In the genomic region with DNA sequence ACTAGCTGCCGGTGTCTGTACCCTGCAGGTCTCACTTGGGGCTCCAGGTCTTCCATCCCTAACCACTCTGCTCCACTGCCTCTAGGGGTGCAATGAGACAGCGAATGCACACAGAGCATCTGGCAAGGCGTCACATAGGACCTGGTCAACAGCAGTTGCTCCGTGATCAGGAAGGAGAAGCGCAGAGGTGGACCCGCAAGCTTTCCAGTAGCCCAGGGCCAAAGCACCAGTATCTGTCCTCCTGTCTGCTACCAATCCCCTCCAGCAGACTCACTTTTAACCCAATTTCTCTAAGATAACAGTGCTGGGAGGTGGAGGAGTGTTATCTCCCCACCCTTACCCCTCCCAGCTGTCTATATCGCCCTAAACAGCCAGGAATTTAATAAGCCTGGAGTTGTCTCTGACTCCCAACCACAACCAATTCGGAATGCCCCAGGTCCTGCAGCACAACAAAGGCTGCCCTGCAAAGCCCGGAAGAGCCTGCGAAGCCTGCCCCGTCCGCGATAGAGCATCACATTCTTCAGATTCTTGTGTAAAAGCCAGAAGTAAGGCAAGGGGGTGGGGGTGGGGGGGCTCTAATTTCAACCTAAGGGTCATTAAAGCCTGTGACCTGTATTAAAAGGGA, we compare ENCODE assay signal across 8 cellular contexts. TPM values are rescaled to one million over a fixed set of nuclear protein-coding genes. Genes with fewer than 3 reads are reported as not detected.
DNase-seq lines count a peak whose midpoint lies in the region; ATAC-seq and TF ChIP-seq lines count a peak whose summit lies in the region.

No MANE protein-coding gene starts in this region.

- 0 out of 2 replicates have a peak, but pooled peaks cover 5% of the 10 kb centered on the region for H3K36me3 ChIP-seq in GM23338 (ENCODE audit: insufficient read depth)

- no peak overlapping the region for H2AFZ ChIP-seq in GM23338

- peak; percentile 98 for DNase-seq in GM23338 (ENCODE audit: low spot score)
- no peak for DNase-seq in T-helper 2 cell treated with Interferon-gamma antibody and Interleukin-4, amounts not matched to agents 5 μg/mL and 100 μg/mL, for 36 hours (ENCODE audit: low spot score)
- DNase-seq in epithelial cell of proximal tubule (ENCODE audit: low read depth) = no peak
- DNase-seq in naive thymus-derived CD8-positive, alpha-beta T cell = no peak
- no peak for DNase-seq in NCI-H748 (lab: John Stamatoyannopoulos, UW; ENCODE audit: unreplicated experiment)
- no peak for DNase-seq in DMS79 (lab: John Stamatoyannopoulos, UW)
- no peak for DNase-seq in activated gamma-delta T cell treated with Interleukin-2 at 50 U/mL for 16 hours

- H3K4me1 ChIP-seq in GM23338 (ENCODE audit: insufficient read depth) = peaks cover 95% of the 10 kb centered on the region

- H3K27ac Mint-ChIP-seq in GM23338 = peak overlapping the region; percentile 99
- peak overlapping the region; percentile 94 for H3K27ac Mint-ChIP-seq in T-helper 2 cell treated with Interferon-gamma antibody and Interleukin-4, amounts not matched to agents 5 μg/mL and 100 μg/mL, for 36 hours
- peak overlapping the region; percentile 90 to 99 (median 96) for H3K27ac Mint-ChIP-seq in naive thymus-derived CD8-positive, alpha-beta T cell

- no peaks in the 10 kb centered on the region for H3K27me3 ChIP-seq in GM23338 (ENCODE audit: insufficient read depth)

- POLR2A ChIA-PET in naive thymus-derived CD8-positive, alpha-beta T cell (lab: Charles Lee) = interaction anchor here (0.7 to 51.6 kb wide), 5 partner anchors 1 to 94 kb away, joined by 3 to 2215 read pairs (median 4); a partner anchor contains a TSS

- ATAC-seq in GM23338 (peak; percentile 81), GM19467 (IDR thresholded peaks at IDR 0.05; ENCODE audit: unreplicated experiment) (no peak)
- ATAC-seq in naive thymus-derived CD8-positive, alpha-beta T cell = no peak

- H3K4me3 ChIP-seq in GM23338 = peak overlapping the region; percentile 37; the same call in 1 of the 2 replicates
- H3K4me3 ChIP-seq in epithelial cell of proximal tubule (ENCODE audit: low read depth, low read length) = no peak overlapping the region

- peaks cover 34% of the 10 kb centered on the region; the same call in 1 of the 2 replicates for H4K20me1 ChIP-seq in GM23338 (replicated peaks; ENCODE audit: insufficient read depth)

- H3K27ac ChIP-seq in GM23338 (ENCODE audit: low read depth) = peak overlapping the region; percentile 99

- H3K9me3 Mint-ChIP-seq in GM23338 = no peaks in the 10 kb centered on the region
- no peaks in the 10 kb centered on the region for H3K9me3 Mint-ChIP-seq in T-helper 2 cell treated with Interferon-gamma antibody and Interleukin-4, amounts not matched to agents 5 μg/mL and 100 μg/mL, for 36 hours
- no peaks in the 10 kb centered on the region for H3K9me3 Mint-ChIP-seq in naive thymus-derived CD8-positive, alpha-beta T cell

- TF ChIP-seq CTCF in GM23338 (conservative IDR thresholded peaks at IDR 0.05; ENCODE audit: low read depth in 2 of 2) = 0 out of 4 replicates have a peak, but pooled peaks of 1 of the 2 experiments have one; percentile 22
- peak; percentile 27 for TF ChIP-seq CTCF in epithelial cell of proximal tubule (conservative IDR thresholded peaks at IDR 0.05; ENCODE audit: low read depth, low read length)

- peaks cover 89% of the 10 kb centered on the region for H3K4me1 Mint-ChIP-seq in GM23338
- H3K4me1 Mint-ChIP-seq in T-helper 2 cell treated with Interferon-gamma antibody and Interleukin-4, amounts not matched to agents 5 μg/mL and 100 μg/mL, for 36 hours (ENCODE audit: low read depth) = peaks cover 87% of the 10 kb centered on the region
- peaks cover 62 to 99% (median 97%) of the 10 kb centered on the region in 4 donors for H3K4me1 Mint-ChIP-seq in naive thymus-derived CD8-positive, alpha-beta T cell

- H3K9me2 ChIP-seq in GM23338 (ENCODE audit: insufficient read depth) = no peaks in the 10 kb centered on the region

- H3K27me3 Mint-ChIP-seq in GM23338 (ENCODE audit: insufficient read depth, low read depth, poor library complexity) = peaks cover 18% of the 10 kb centered on the region
- H3K27me3 Mint-ChIP-seq in T-helper 2 cell treated with Interferon-gamma antibody and Interleukin-4, amounts not matched to agents 5 μg/mL and 100 μg/mL, for 36 hours (ENCODE audit: low read depth) = no peaks in the 10 kb centered on the region
- no peaks in the 10 kb centered on the region for H3K27me3 Mint-ChIP-seq in naive thymus-derived CD8-positive, alpha-beta T cell

- peaks cover 17% of the 10 kb centered on the region for H3K36me3 Mint-ChIP-seq in GM23338 (ENCODE audit: low read depth)
- peaks cover 61% of the 10 kb centered on the region for H3K36me3 Mint-ChIP-seq in T-helper 2 cell treated with Interferon-gamma antibody and Interleukin-4, amounts not matched to agents 5 μg/mL and 100 μg/mL, for 36 hours (ENCODE audit: low read depth)
- H3K36me3 Mint-ChIP-seq in naive thymus-derived CD8-positive, alpha-beta T cell = peaks cover 0 to 37% (median 4%) of the 10 kb centered on the region in 3 donors

- H3K4me2 ChIP-seq in GM23338 = peak overlapping the region; percentile 68

- H3K79me2 ChIP-seq in GM23338 (replicated peaks; ENCODE audit: insufficient read depth) = peaks cover 95% of the 10 kb centered on the region

- H3K4me3 Mint-ChIP-seq in GM23338 = peak overlapping the region; percentile 58
- H3K4me3 Mint-ChIP-seq in T-helper 2 cell treated with Interferon-gamma antibody and Interleukin-4, amounts not matched to agents 5 μg/mL and 100 μg/mL, for 36 hours = peak overlapping the region; percentile 71
- H3K4me3 Mint-ChIP-seq in naive thymus-derived CD8-positive, alpha-beta T cell = peak overlapping the region; percentile 77 to 98 (median 91)

- peaks cover 31% of the 10 kb centered on the region for H3F3A ChIP-seq in GM23338 (replicated peaks; ENCODE audit: low read depth)

TF ChIP-seq in GM23338, 12 proteins besides CTCF, POLR2A, EP300 and RAD21 (continues in another document):
- TF ChIP-seq, protein P1, sequence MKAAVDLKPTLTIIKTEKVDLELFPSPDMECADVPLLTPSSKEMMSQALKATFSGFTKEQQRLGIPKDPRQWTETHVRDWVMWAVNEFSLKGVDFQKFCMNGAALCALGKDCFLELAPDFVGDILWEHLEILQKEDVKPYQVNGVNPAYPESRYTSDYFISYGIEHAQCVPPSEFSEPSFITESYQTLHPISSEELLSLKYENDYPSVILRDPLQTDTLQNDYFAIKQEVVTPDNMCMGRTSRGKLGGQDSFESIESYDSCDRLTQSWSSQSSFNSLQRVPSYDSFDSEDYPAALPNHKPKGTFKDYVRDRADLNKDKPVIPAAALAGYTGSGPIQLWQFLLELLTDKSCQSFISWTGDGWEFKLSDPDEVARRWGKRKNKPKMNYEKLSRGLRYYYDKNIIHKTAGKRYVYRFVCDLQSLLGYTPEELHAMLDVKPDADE (IDR thresholded peaks at IDR 0.05) = 0 out of 2 replicates have a peak, but pooled peaks have one; percentile 26

RNA-seq across cellular contexts. Expression of a gene that starts 19.3 kb away (rescaled TPM):
- total RNA-seq in GM23338 (2014; rRNA removed; shearing (Covaris generic)) = 204 and 233 TPM in 2 replicates
- polyA plus RNA-seq in GM23338 (2016; fragmentation: Nextera tagmentation; extraction: Ambion mirVana) = 55.4 and 58.4 TPM in 2 replicates
- 797 and 896 TPM in 2 replicates for total RNA-seq in epithelial cell of proximal tubule
- 100 to 1,000 TPM; 711 to 718 TPM for total RNA-seq in naive thymus-derived CD8-positive, alpha-beta T cell
- 100 to 1,000 TPM in 2 of 3 donors, 10 to 100 TPM in 1; 51.2 to 389 (median 105) TPM for polyA plus RNA-seq in naive thymus-derived CD8-positive, alpha-beta T cell
